Comparison of ENCODE assay signal across 22 cellular contexts in the genomic region with DNA sequence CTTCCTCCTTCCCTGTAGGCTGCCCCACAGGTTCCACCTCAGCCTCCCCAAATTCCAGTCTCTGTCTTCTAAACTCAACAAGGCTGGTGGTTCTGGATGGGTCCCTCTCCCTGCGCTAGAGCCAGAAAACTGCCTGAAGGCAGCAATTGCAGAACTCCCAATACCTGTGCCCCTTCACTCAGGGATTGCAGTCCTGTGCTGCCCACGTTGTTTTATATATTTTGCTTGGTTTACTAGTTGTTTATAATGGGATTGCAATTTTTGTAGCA. TPM values are rescaled to one million over a fixed set of nuclear protein-coding genes. Genes with fewer than 3 reads are reported as not detected.
"Had no signal": no experiment of that assay in that cellular context is flagged by ENCODE, and none has a peak within 500 bp of the region (broad histone marks: within the 10 kb centered on the region; RNA-seq: fewer than 3 reads in every experiment).

No MANE protein-coding gene starts in this region.

- H3K27ac ChIP-seq: colonic mucosa, dorsolateral prefrontal cortex, heart left ventricle, lower lobe of right lung, pancreas, transverse colon, vagina had no signal

- FAIRE-seq: bronchial epithelial cell, endothelial cell of umbilical vein, kidney, pancreas had no signal

- H3K27me3 ChIP-seq: colonic mucosa, pancreas, transverse colon, vagina had no signal

- H3K36me3 ChIP-seq: colonic mucosa, heart left ventricle, lower lobe of right lung, pancreas, transverse colon, vagina had no signal

- H3K4me3 ChIP-seq: colonic mucosa, dorsolateral prefrontal cortex, heart left ventricle, lower lobe of right lung, pancreas, transverse colon, vagina had no signal

- ATAC-seq: effector memory CD8-positive, alpha-beta T cell; heart left ventricle; lower lobe of right lung; naive thymus-derived CD8-positive, alpha-beta T cell; pancreas; right cardiac atrium had no signal

- H3K9me3 ChIP-seq: colonic mucosa, heart left ventricle, lower lobe of right lung, pancreas, transverse colon, vagina had no signal

- H3K4me1 ChIP-seq: colonic mucosa, lower lobe of right lung, pancreas, transverse colon, vagina had no signal

- DNase-seq: activated B cell treated with CpG ODN at 0.5 μM for 24 hours; activated CD4-positive, alpha-beta T cell treated with anti-CD3 and anti-CD28 coated beads for 4 hours; activated CD4-positive, alpha-beta T cell treated with anti-CD3 and anti-CD28 coated beads, Interleukin-2, amount 50 U/mL, for 48 hours; activated naive CD4-positive, alpha-beta T cell treated with anti-CD3 and anti-CD28 coated beads for 36 hours; activated naive CD8-positive, alpha-beta T cell treated with anti-CD3 and anti-CD28 coated beads, Interleukin-2, amount 10 ng/mL, durations not matched to agents 7 days and 5 days; activated T-cell treated with anti-CD3 and anti-CD28 coated beads, Interleukin-2, amount 50 U/mL, for 48 hours; amniotic stem cell; colonic mucosa; dorsolateral prefrontal cortex; effector memory CD8-positive, alpha-beta T cell; heart left ventricle; kidney; lower lobe of right lung; naive thymus-derived CD8-positive, alpha-beta T cell; pancreas; right cardiac atrium; stimulated activated CD4-positive, alpha-beta T cell treated with anti-CD3 and anti-CD28 coated beads, Interleukin-12 subunit alpha, Interleukin-12 subunit beta, amount 100 ng/mL, for 4 hours; T-helper 9 cell; transverse colon had no signal

RNA-seq across cellular contexts. Expression of a gene that starts 36.2 kb away (rescaled TPM):
- polyA plus RNA-seq: naive thymus-derived CD8-positive, alpha-beta T cell had no signal
